Comparison of ENCODE assay signal across 8 cellular contexts in the genomic region with DNA sequence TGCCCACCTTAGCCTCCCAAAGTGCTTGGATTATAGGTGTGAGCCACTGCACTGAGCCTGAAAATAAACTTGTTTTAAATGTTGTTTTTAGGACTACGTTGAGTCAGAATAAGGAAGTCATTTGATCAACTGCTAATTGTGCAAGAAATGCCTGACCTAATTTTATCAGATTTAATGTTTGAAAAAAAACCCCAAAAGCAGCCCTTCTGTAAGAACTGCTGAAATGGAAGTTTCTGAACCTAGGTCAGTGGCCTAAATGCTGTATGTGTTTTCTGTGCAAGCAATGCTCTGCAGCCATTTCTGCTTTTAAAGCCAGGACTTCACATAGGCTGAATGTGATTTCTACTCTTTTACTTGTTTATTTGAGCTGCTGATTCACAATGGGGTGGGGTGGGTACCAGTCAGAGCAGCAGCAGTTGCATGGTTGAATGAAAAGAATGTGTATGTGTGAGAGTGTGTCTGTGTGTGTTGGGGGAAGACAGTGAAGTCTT. TPM values are rescaled to one million over a fixed set of nuclear protein-coding genes. Genes with fewer than 3 reads are reported as not detected.
DNase-seq lines count a peak whose midpoint lies in the region; ATAC-seq and TF ChIP-seq lines count a peak whose summit lies in the region.

No MANE protein-coding gene starts in this region.

- H3K36me3 ChIP-seq in BJ (ENCODE audit: control insufficient read depth, insufficient read depth, low read length) (peaks cover 7% of the 10 kb centered on the region), duodenal mucosa (ENCODE audit: control insufficient read depth in 1 of 2, insufficient read depth in 2 of 2, low read length in 2 of 2) (peaks cover 0 to 11% of the 10 kb centered on the region in 2 donors)
- peaks cover 0 to 3% (median 0%) of the 10 kb centered on the region in 3 experiments for H3K36me3 ChIP-seq in naive thymus-derived CD4-positive, alpha-beta T cell (ENCODE audit: control insufficient read depth in 2 of 3, insufficient read depth in 3 of 3, low read length in 3 of 3)
- H3K36me3 ChIP-seq in CD8-positive, alpha-beta memory T cell (ENCODE audit: insufficient read depth, low read length), result no peaks in the 10 kb centered on the region

- H3K36me3 Mint-ChIP-seq in naive thymus-derived CD4-positive, alpha-beta T cell, result peaks cover 0 to 13% (median 6%) of the 10 kb centered on the region in 5 donors
- H3K36me3 Mint-ChIP-seq in CD8-positive, alpha-beta memory T cell, result peaks cover 0 to 10% (median 5%) of the 10 kb centered on the region in 3 donors

- CTCF ChIA-PET in BJ (lab: Yijun Ruan, JAX), result interaction anchor here (0.9 kb wide), 1 partner anchor 11 kb away, joined by 4 read pairs; no protein-coding TSS in a partner anchor
- CTCF ChIA-PET in naive thymus-derived CD4-positive, alpha-beta T cell (lab: Charles Lee), result interaction anchor here (1.6 kb wide), 1 partner anchor 11 kb away, joined by 4 read pairs; a partner anchor contains a TSS
- CTCF ChIA-PET in CD8-positive, alpha-beta memory T cell (lab: Charles Lee), result interaction anchor here (3.3 kb wide), 1 partner anchor 12 kb away, joined by 15 read pairs; a partner anchor contains a TSS

- DNase-seq in BJ (ENCODE audit: low read depth) (peak; percentile 75), NCI-H460 (ENCODE audit: extremely low read depth, low read depth) (peak; percentile 47), NCI-H446 (lab: John Stamatoyannopoulos, UW) (no peak)
- DNase-seq in naive thymus-derived CD4-positive, alpha-beta T cell, result no peak
- DNase-seq in CD8-positive, alpha-beta memory T cell, result no peak
- DNase-seq in stimulated activated CD8-positive, alpha-beta memory T cell treated with anti-CD3 and anti-CD28 coated beads, Interleukin-4, amount 100 ng/mL, for 48 hours, result no peak

- no peak for TF ChIP-seq CTCF in BJ (IDR thresholded peaks at IDR 0.05; ENCODE audit: insufficient read depth, low read depth, low read length)

- H3K4me3 ChIP-seq in BJ (ENCODE audit: low read depth, low read length) (no peak overlapping the region), duodenal mucosa (ENCODE audit: low read depth in 1 of 2, low read length in 2 of 2) (peak overlapping the region in 1 of 2 donors; percentile 5)
- H3K4me3 ChIP-seq in naive thymus-derived CD4-positive, alpha-beta T cell (ENCODE audit: low read length), result no peak overlapping the region
- no peak overlapping the region for H3K4me3 ChIP-seq in CD8-positive, alpha-beta memory T cell (ENCODE audit: low read length)

- H3K27ac Mint-ChIP-seq in naive thymus-derived CD4-positive, alpha-beta T cell, result peak overlapping the region in 2 of 9 donors; percentile 56 to 76
- peak overlapping the region in 3 of 8 donors; percentile 51 to 78 (median 61) for H3K27ac Mint-ChIP-seq in CD8-positive, alpha-beta memory T cell

- H3K9me3 ChIP-seq in duodenal mucosa (ENCODE audit: control insufficient read depth in 1 of 2, low read length in 2 of 2), result no peaks in the 10 kb centered on the region
- no peaks in the 10 kb centered on the region for H3K9me3 ChIP-seq in naive thymus-derived CD4-positive, alpha-beta T cell (ENCODE audit: control insufficient read depth in 2 of 3, low read length in 3 of 3)
- no peaks in the 10 kb centered on the region for H3K9me3 ChIP-seq in CD8-positive, alpha-beta memory T cell (ENCODE audit: low read length)

- ATAC-seq in naive thymus-derived CD4-positive, alpha-beta T cell, result peak; percentile 52
- no peak for ATAC-seq in HG02763 (IDR thresholded peaks at IDR 0.05; ENCODE audit: unreplicated experiment)

- no peaks in the 10 kb centered on the region for H3K27me3 ChIP-seq in BJ (ENCODE audit: control insufficient read depth, insufficient read depth, low read length)
- H3K27me3 ChIP-seq in duodenal mucosa (ENCODE audit: control insufficient read depth in 1 of 2, insufficient read depth in 2 of 2, low read length in 2 of 2), result no peaks in the 10 kb centered on the region
- H3K27me3 ChIP-seq in naive thymus-derived CD4-positive, alpha-beta T cell (ENCODE audit: control insufficient read depth in 2 of 2, insufficient read depth in 2 of 2, low read length in 2 of 2), result no peaks in the 10 kb centered on the region
- H3K27me3 ChIP-seq in CD8-positive, alpha-beta memory T cell (ENCODE audit: insufficient read depth, low read length, poor library complexity, severe bottlenecking), result no peaks in the 10 kb centered on the region

- no peaks in the 10 kb centered on the region for H3K27me3 Mint-ChIP-seq in naive thymus-derived CD4-positive, alpha-beta T cell
- H3K27me3 Mint-ChIP-seq in CD8-positive, alpha-beta memory T cell, result peaks cover 0 to 1% of the 10 kb centered on the region in 2 donors

- H3K9me3 Mint-ChIP-seq in naive thymus-derived CD4-positive, alpha-beta T cell, result peaks cover 0 to 1% (median 0%) of the 10 kb centered on the region in 11 donors
- H3K9me3 Mint-ChIP-seq in CD8-positive, alpha-beta memory T cell, result no peaks in the 10 kb centered on the region

- POLR2A ChIA-PET in BJ (lab: Charles Lee), result interaction anchor here (0.5 to 1.1 kb wide), 3 partner anchors 12 to 332 kb away, joined by 3 to 7 read pairs (median 4); a partner anchor contains a TSS
- POLR2A ChIA-PET in naive thymus-derived CD4-positive, alpha-beta T cell (lab: Charles Lee), result interaction anchor here (0.5 to 1.7 kb wide), 3 partner anchors 12 to 56 kb away, joined by 3 to 9 read pairs (median 4); a partner anchor contains a TSS
- POLR2A ChIA-PET in CD8-positive, alpha-beta memory T cell (lab: Charles Lee), result interaction anchor here (1.5 kb wide), 1 partner anchor 11 kb away, joined by 7 read pairs; a partner anchor contains a TSS

- H3K4me1 Mint-ChIP-seq in naive thymus-derived CD4-positive, alpha-beta T cell, result peaks cover 4 to 18% (median 13%) of the 10 kb centered on the region in 7 donors
- peaks cover 6 to 14% (median 11%) of the 10 kb centered on the region in 3 donors for H3K4me1 Mint-ChIP-seq in CD8-positive, alpha-beta memory T cell

- no peak overlapping the region for H3K9ac ChIP-seq in duodenal mucosa (ENCODE audit: low read depth in 1 of 2, low read length in 2 of 2)

- H3K4me3 Mint-ChIP-seq in naive thymus-derived CD4-positive, alpha-beta T cell, result no peak overlapping the region
- H3K4me3 Mint-ChIP-seq in CD8-positive, alpha-beta memory T cell, result peak overlapping the region in 1 of 7 donors; percentile 44

- peak overlapping the region; percentile 21 for H3K27ac ChIP-seq in duodenal mucosa (ENCODE audit: low read depth, low read length)
- no peak overlapping the region for H3K27ac ChIP-seq in naive thymus-derived CD4-positive, alpha-beta T cell (ENCODE audit: low read depth, low read length)
- H3K27ac ChIP-seq in CD8-positive, alpha-beta memory T cell (ENCODE audit: low read depth, low read length), result no peak overlapping the region

- peaks cover 26 to 32% of the 10 kb centered on the region in 2 donors for H3K4me1 ChIP-seq in duodenal mucosa (ENCODE audit: control insufficient read depth in 1 of 2, insufficient read depth in 2 of 2, low read length in 2 of 2)
- peaks cover 4 to 5% of the 10 kb centered on the region in 2 donors for H3K4me1 ChIP-seq in naive thymus-derived CD4-positive, alpha-beta T cell (ENCODE audit: control insufficient read depth in 2 of 2, insufficient read depth in 2 of 2, low read length in 2 of 2)
- peaks cover 6% of the 10 kb centered on the region for H3K4me1 ChIP-seq in CD8-positive, alpha-beta memory T cell (ENCODE audit: insufficient read depth, low read length)

- intact Hi-C loops in naive thymus-derived CD4-positive, alpha-beta T cell (cut with micrococcal nuclease), result no loop called here

RNA-seq across cellular contexts. Expression of a gene that starts 6.6 kb away (rescaled TPM):
- polyA plus RNA-seq in BJ (2011; rRNA removed), result 503 and 751 TPM in 2 replicates
- polyA minus RNA-seq in BJ (2011; rRNA and poly(A)+ RNA removed), result 83.4 and 121 TPM in 2 replicates
- 189 and 219 TPM in 2 replicates for total RNA-seq in NCI-H460 (2014; rRNA removed; shearing (Covaris generic))
- polyA plus RNA-seq in NCI-H460 (2014; cell fraction: nucleus; rRNA removed), result 112 and 202 TPM in 2 replicates
- total RNA-seq in naive thymus-derived CD4-positive, alpha-beta T cell, result 100 to 1,000 TPM in 2 of 5 experiments, 10 to 100 TPM in 3; 56.9 to 201 (median 86.9) TPM
- 100 to 1,000 TPM; 154 to 157 TPM for polyA plus RNA-seq in naive thymus-derived CD4-positive, alpha-beta T cell
- total RNA-seq in CD8-positive, alpha-beta memory T cell, result 100 to 1,000 TPM; 223 to 231 TPM
- polyA plus RNA-seq in CD8-positive, alpha-beta memory T cell, result 140 TPM

RNA-seq across cellular contexts. Expression of a gene that starts 11.7 kb away (rescaled TPM):
- 63.5 and 72.7 TPM in 2 replicates for polyA plus RNA-seq in BJ (2011; rRNA removed)
- polyA minus RNA-seq in BJ (2011; rRNA and poly(A)+ RNA removed), result 52.5 and 68.4 TPM in 2 replicates
- total RNA-seq in NCI-H460 (2014; rRNA removed; shearing (Covaris generic)), result 7.9 and 12.6 TPM in 2 replicates
- polyA plus RNA-seq in NCI-H460 (2014; cell fraction: nucleus; rRNA removed), result 10.1 and 25.9 TPM in 2 replicates
- total RNA-seq in naive thymus-derived CD4-positive, alpha-beta T cell, result 100 to 1,000 TPM in 4 of 5 experiments, 10 to 100 TPM in 1; 98.3 to 135 (median 109) TPM
- 10 to 100 TPM; 54.6 to 82.5 TPM for polyA plus RNA-seq in naive thymus-derived CD4-positive, alpha-beta T cell
- total RNA-seq in CD8-positive, alpha-beta memory T cell, result 10 to 100 TPM; 72.6 to 73.0 TPM
- 69.9 TPM for polyA plus RNA-seq in CD8-positive, alpha-beta memory T cell

Comparison
In these comparisons a context has a peak if more than half of its experiments do, and no peak if none do; other contexts are left out.
1. DNase-seq: peak in BJ (single experiment) and NCI-H460 (single experiment); none in naive thymus-derived CD4-positive, alpha-beta T cell (0 of 9), CD8-positive, alpha-beta memory T cell (0 of 5), stimulated activated CD8-positive, alpha-beta memory T cell treated with anti-CD3 and anti-CD28 coated beads, Interleukin-4, amount 100 ng/mL, for 48 hours (single experiment) and NCI-H446 (0 of 2).